Comparison of ENCODE assay signal across 13 cellular contexts in the genomic region with DNA sequence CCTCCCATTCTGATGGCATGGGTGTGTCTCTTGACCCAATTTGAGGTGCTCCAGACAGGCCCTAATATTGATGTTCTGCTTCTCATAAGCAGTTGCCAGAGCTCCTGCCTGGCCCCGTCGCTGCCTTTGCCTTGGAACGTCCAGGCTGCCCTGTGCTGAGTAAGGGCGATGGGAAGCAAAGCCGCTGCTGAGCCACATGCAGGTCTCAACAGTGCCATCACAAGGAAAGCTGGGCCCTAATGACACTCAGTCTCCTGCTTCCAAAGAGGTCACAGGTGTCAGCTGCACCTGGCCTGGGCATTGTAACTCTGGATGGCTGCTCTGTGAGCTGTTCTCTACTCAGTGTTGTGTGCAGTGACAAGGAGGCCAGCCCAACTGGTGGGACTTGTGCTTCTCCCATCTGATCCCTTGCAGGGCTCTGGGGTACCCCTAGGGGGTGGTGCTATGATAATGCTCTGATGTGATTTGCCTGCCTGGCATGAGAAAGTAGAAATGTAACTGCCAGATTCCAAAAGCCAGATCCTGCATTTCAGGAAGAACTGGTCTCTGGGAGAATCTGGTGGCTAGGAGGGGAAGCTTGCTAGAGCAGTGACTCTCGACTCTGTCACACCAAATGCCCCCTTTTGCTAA. TPM values are rescaled to one million over a fixed set of nuclear protein-coding genes. Genes with fewer than 3 reads are reported as not detected.
A peak's percentile ranks its signal among the peaks of the same experiment; 100 is the strongest.
DNase-seq lines count a peak whose midpoint lies in the region; ATAC-seq and TF ChIP-seq lines count a peak whose summit lies in the region.
"Had no signal": no experiment of that assay in that cellular context is flagged by ENCODE, and none has a peak within 500 bp of the region (broad histone marks: within the 10 kb centered on the region; RNA-seq: fewer than 3 reads in every experiment).

No MANE protein-coding gene starts in this region.

- H3K4me3 ChIP-seq in A673 (ENCODE audit: low read depth, low read length, poor library complexity, severe bottlenecking) (no peak overlapping the region), DOHH2 (ENCODE audit: low read length) (no peak overlapping the region)
- H3K4me3 ChIP-seq: thoracic aorta had no signal

- H3K27ac ChIP-seq in A673 (ENCODE audit: low read depth, low read length, poor library complexity, severe bottlenecking) (no peak overlapping the region), DOHH2 (ENCODE audit: low read depth, low read length) (no peak overlapping the region)
- H3K27ac ChIP-seq: thoracic aorta had no signal

- BruUV-seq in A673 (replicated peaks; lab: Mats Ljungman, UMichigan), result no TSS peak

- in situ Hi-C loops in SK-MEL-5 (cut with HindIII; ENCODE audit: low pct_unique_long_range_greater_than_20kb, low sequenced_read_pairs), result no loop called here

- H3K27me3 ChIP-seq in A673 (replicated peaks; ENCODE audit: insufficient read depth, low read depth, low read length, poor library complexity), result no peaks in the 10 kb centered on the region
- H3K27me3 ChIP-seq in DOHH2 (ENCODE audit: control insufficient read depth, low read length), result no peaks in the 10 kb centered on the region

- H3K9me2 ChIP-seq in DOHH2 (replicated peaks; ENCODE audit: control insufficient read depth, low read length), result no peaks in the 10 kb centered on the region

- POLR2A ChIA-PET in A673 (lab: Charles Lee; ENCODE audit: low non-redundant PET), result no interaction called here

- ATAC-seq in GM21367 (IDR thresholded peaks at IDR 0.05; ENCODE audit: unreplicated experiment), result no peak
- ATAC-seq in HG03432 (IDR thresholded peaks at IDR 0.05; ENCODE audit: unreplicated experiment), result no peak

- intact Hi-C loops in A673 (cut with micrococcal nuclease; ENCODE audit: unreplicated experiment), result no loop called here

- no peak overlapping the region for H3K4me2 ChIP-seq in DOHH2 (ENCODE audit: low read length)

- H3K9me3 ChIP-seq in A673 (ENCODE audit: low read depth, low read length, poor library complexity, severe bottlenecking) (no peaks in the 10 kb centered on the region), DOHH2 (ENCODE audit: control insufficient read depth, insufficient read depth, low read length) (no peaks in the 10 kb centered on the region)
- H3K9me3 ChIP-seq: thoracic aorta had no signal

- peak; percentile 50 for TF ChIP-seq CTCF in A673 (conservative IDR thresholded peaks at IDR 0.05; ENCODE audit: low read depth, low read length)
- TF ChIP-seq CTCF in DOHH2 (IDR thresholded peaks at IDR 0.05; ENCODE audit: low read depth, low read length, poor library complexity, severe bottlenecking), result peak; percentile 18

- H3K4me1 ChIP-seq in A673 (ENCODE audit: insufficient read depth, low read length, poor library complexity, severe bottlenecking) (peaks cover 21% of the 10 kb centered on the region), DOHH2 (ENCODE audit: control insufficient read depth, low read length) (peaks cover 39% of the 10 kb centered on the region)

- peaks cover 98% of the 10 kb centered on the region for H3K79me2 ChIP-seq in DOHH2 (ENCODE audit: control insufficient read depth, low read length)

- CTCF ChIA-PET in A673 (lab: Charles Lee), result no interaction called here

- DNase-seq in A673 (ENCODE audit: low spot score) (peak; percentile 44), SK-MEL-5 (ENCODE audit: low read depth, low spot score) (peak; percentile 31), iPS DF 4.7 (ENCODE audit: extremely low read depth, low spot score) (peak; percentile 38), NCI-H187 treated with DMSO at 0.1 percent for 48 hours (lab: John Stamatoyannopoulos, UW) (no peak), amniotic stem cell (lab: John Stamatoyannopoulos, UW) (no peak)
- DNase-seq: activated B cell treated with CpG ODN at 0.5 μM for 24 hours; activated naive CD8-positive, alpha-beta T cell treated with anti-CD3 and anti-CD28 coated beads for 36 hours; NCI-H1105 treated with DMSO at 0.1 percent for 48 hours; stimulated activated CD4-positive, alpha-beta T cell treated with anti-CD3 and anti-CD28 coated beads, Interleukin-4, amount 100 ng/mL, for 4 hours had no signal

- H3K36me3 ChIP-seq in A673 (ENCODE audit: insufficient read depth, low read length, poor library complexity, severe bottlenecking) (no peaks in the 10 kb centered on the region), DOHH2 (ENCODE audit: control insufficient read depth, low read length) (peaks cover 57% of the 10 kb centered on the region)
- H3K36me3 ChIP-seq: thoracic aorta had no signal

- H3F3A ChIP-seq in DOHH2 (ENCODE audit: control insufficient read depth, insufficient read depth), result peaks cover 11% of the 10 kb centered on the region; the same call in 1 of the 2 replicates

- peaks cover 35% of the 10 kb centered on the region for H4K20me1 ChIP-seq in DOHH2 (ENCODE audit: control insufficient read depth, insufficient read depth, low read depth, low read length)

RNA-seq across cellular contexts. Expression of gene TTC39C, which starts 8.7 kb away (rescaled TPM):
- 20.7 and 24.0 TPM in 2 replicates for total RNA-seq in A673 (2021)
- total RNA-seq in SK-MEL-5 (2014; rRNA removed; shearing (Covaris generic)), result 23.8 and 26.1 TPM in 2 replicates
- 16.6 and 17.8 TPM in 2 replicates for polyA plus RNA-seq in SK-MEL-5 (2015; cell fraction: cytosol; rRNA removed)
- 27.3 and 28.8 TPM in 2 replicates for polyA plus RNA-seq in SK-MEL-5 (2015; cell fraction: nucleus; rRNA removed)

Comparison
In these comparisons a context has a peak if more than half of its experiments do, and no peak if none do; other contexts are left out.
1. DNase-seq: peak in A673 (single experiment), SK-MEL-5 (single experiment) and iPS DF 4.7 (single experiment); none in NCI-H187 treated with DMSO at 0.1 percent for 48 hours (single experiment) and amniotic stem cell (single experiment).